Comparison of ENCODE assay signal across 8 cellular contexts in the genomic region with DNA sequence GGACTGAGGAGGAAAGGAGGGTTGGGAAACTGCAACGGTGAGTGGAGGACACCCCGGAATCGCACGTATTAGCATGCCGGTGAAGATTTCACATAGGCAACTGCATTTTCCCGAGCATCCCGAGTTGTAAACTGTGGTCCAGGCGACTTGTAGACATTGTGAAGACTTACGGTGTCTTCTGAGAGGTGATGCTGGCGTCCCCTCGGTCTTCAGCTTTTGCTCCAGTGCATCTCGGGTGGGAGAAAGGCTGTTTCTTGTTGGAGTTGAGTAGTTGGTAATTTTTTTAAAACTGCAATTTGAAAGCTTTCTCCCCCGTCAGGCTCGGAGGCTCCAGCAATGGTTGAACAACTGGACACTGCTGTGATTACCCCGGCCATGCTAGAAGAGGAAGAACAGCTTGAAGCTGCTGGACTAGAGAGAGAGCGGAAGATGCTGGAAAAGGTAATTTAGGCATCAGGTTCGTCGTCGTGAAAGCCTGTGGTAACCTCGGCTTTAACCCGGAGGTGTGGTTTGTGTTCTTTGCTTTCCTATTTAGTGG. TPM values are rescaled to one million over a fixed set of nuclear protein-coding genes. Genes with fewer than 3 reads are reported as not detected.
DNase-seq lines count a peak whose midpoint lies in the region; ATAC-seq and TF ChIP-seq lines count a peak whose summit lies in the region.

No MANE protein-coding gene starts in this region.

- H3K18ac ChIP-seq in H9 (ENCODE audit: insufficient read length, low read depth, low read length): peak overlapping the region; percentile 92

- H3K79me1 ChIP-seq in H9 (ENCODE audit: insufficient read depth, low read depth, low read length, poor library complexity, severe bottlenecking): peaks cover 5% of the 10 kb centered on the region

- H4K8ac ChIP-seq in H9 (replicated peaks; ENCODE audit: insufficient read length, low read depth, low read length): no peak overlapping the region

- H3K4me2 ChIP-seq in H9 (ENCODE audit: insufficient read depth, insufficient read length, low read length) (peak overlapping the region; percentile 89), hepatocyte (peak overlapping the region; percentile 89)

- H3K27ac ChIP-seq in H9 (ENCODE audit: insufficient read length, low read depth, low read length): no peak overlapping the region
- H3K27ac ChIP-seq in hepatocyte: peak overlapping the region; percentile 44

- peak overlapping the region; percentile 91 for H3K9ac ChIP-seq in H9 (ENCODE audit: extremely low read depth, insufficient read length, low read length)

- H2BK5ac ChIP-seq in H9 (ENCODE audit: insufficient read length, low read length): no peak overlapping the region

- H2BK20ac ChIP-seq in H9 (ENCODE audit: low read depth, low read length, poor library complexity, severe bottlenecking): no peak overlapping the region

- H3K36me3 ChIP-seq in hepatocyte (replicated peaks; ENCODE audit: insufficient read depth, low read depth): no peaks in the 10 kb centered on the region

- H3K4me3 Mint-ChIP-seq in H9: peak overlapping the region; percentile 100
- H3K4me3 Mint-ChIP-seq in activated naive CD8-positive, alpha-beta T cell treated with anti-CD3 and anti-CD28 coated beads, Interleukin-2, amount 10 ng/mL, durations not matched to agents 7 days and 5 days: peak overlapping the region; percentile 99

- no peaks in the 10 kb centered on the region for H4K20me1 ChIP-seq in H9 (ENCODE audit: control insufficient read depth, insufficient read depth, insufficient read length)
- H4K20me1 ChIP-seq in hepatocyte (ENCODE audit: insufficient read depth, poor library complexity, severe bottlenecking): no peaks in the 10 kb centered on the region

- H3K4me1 Mint-ChIP-seq in H9: peaks cover 25 to 28% of the 10 kb centered on the region in 2 experiments
- H3K4me1 Mint-ChIP-seq in activated naive CD8-positive, alpha-beta T cell treated with anti-CD3 and anti-CD28 coated beads, Interleukin-2, amount 10 ng/mL, durations not matched to agents 7 days and 5 days: peaks cover 28% of the 10 kb centered on the region

- H3K9me3 ChIP-seq in H9 (ENCODE audit: control insufficient read depth, low read depth, low read length) (no peaks in the 10 kb centered on the region), hepatocyte (ENCODE audit: low read depth) (no peaks in the 10 kb centered on the region)

- peak overlapping the region; percentile 1 for H4K5ac ChIP-seq in H9 (ENCODE audit: insufficient read length, low read depth, low read length)

- no peak overlapping the region; the same call in 1 of the 2 replicates for H3K4ac ChIP-seq in H9 (ENCODE audit: low read depth, low read length)

- H3K4me3 ChIP-seq in hepatocyte (peak overlapping the region; percentile 91), skeletal muscle cell (ENCODE audit: low read depth, low read length) (peak overlapping the region; percentile 91)

- peaks cover 11% of the 10 kb centered on the region for H3K23me2 ChIP-seq in H9 (ENCODE audit: insufficient read length, low read depth, low read length, poor library complexity, severe bottlenecking)

- no peak for ATAC-seq in activated naive CD8-positive, alpha-beta T cell treated with anti-CD3 and anti-CD28 coated beads, Interleukin-2, amount 10 ng/mL, durations not matched to agents 7 days and 5 days (ENCODE audit: low read depth)

- H3K9me2 ChIP-seq in hepatocyte (replicated peaks; ENCODE audit: insufficient read depth): no peaks in the 10 kb centered on the region

- no peak overlapping the region for H2BK15ac ChIP-seq in H9 (ENCODE audit: low read depth, low read length)

- no peaks in the 10 kb centered on the region for H3K27me3 Mint-ChIP-seq in H9 (ENCODE audit: low read depth)
- peaks cover 5% of the 10 kb centered on the region for H3K27me3 Mint-ChIP-seq in activated naive CD8-positive, alpha-beta T cell treated with anti-CD3 and anti-CD28 coated beads, Interleukin-2, amount 10 ng/mL, durations not matched to agents 7 days and 5 days

- H2AFZ ChIP-seq in H9 (ENCODE audit: low read length) (no peak overlapping the region), hepatocyte (peak overlapping the region; percentile 98)

- H3K9me3 Mint-ChIP-seq in H9: peaks cover 0 to 2% of the 10 kb centered on the region in 2 experiments; a peak in 1 of 5 replicates
- H3K9me3 Mint-ChIP-seq in activated naive CD8-positive, alpha-beta T cell treated with anti-CD3 and anti-CD28 coated beads, Interleukin-2, amount 10 ng/mL, durations not matched to agents 7 days and 5 days: no peaks in the 10 kb centered on the region

- no peak overlapping the region for H4K91ac ChIP-seq in H9 (ENCODE audit: insufficient read length, low read depth, low read length)

- peak overlapping the region; percentile 8 for H3K56ac ChIP-seq in H9 (ENCODE audit: insufficient read length, low read depth, low read length)

- H3K23ac ChIP-seq in H9 (ENCODE audit: insufficient read length, low read depth, low read length): no peak overlapping the region

- H3K27me3 ChIP-seq in H9 (ENCODE audit: insufficient read depth, low read length) (no peaks in the 10 kb centered on the region), hepatocyte (no peaks in the 10 kb centered on the region)

- peak overlapping the region; percentile 99 to 100 (median 100) for H3K27ac Mint-ChIP-seq in H9
- H3K27ac Mint-ChIP-seq in activated naive CD8-positive, alpha-beta T cell treated with anti-CD3 and anti-CD28 coated beads, Interleukin-2, amount 10 ng/mL, durations not matched to agents 7 days and 5 days: peak overlapping the region; percentile 94

- H2BK120ac ChIP-seq in H9 (ENCODE audit: low read depth, low read length, poor library complexity, severe bottlenecking): no peak overlapping the region

- no peak overlapping the region for H3T11ph ChIP-seq in H9 (ENCODE audit: low read length)

- no peak overlapping the region for H2BK12ac ChIP-seq in H9 (ENCODE audit: insufficient read length, low read depth, low read length)

- H3K79me2 ChIP-seq in H9 (ENCODE audit: insufficient read depth, low read length) (peaks cover 21% of the 10 kb centered on the region), hepatocyte (peaks cover 25% of the 10 kb centered on the region)

- peak; percentile 14 to 81 (median 72) for DNase-seq in NCI-H1417 (lab: John Stamatoyannopoulos, UW)
- DNase-seq in NCI-H1417 treated with DMSO at 0.1 percent for 48 hours (lab: John Stamatoyannopoulos, UW): no peak
- no peak for DNase-seq in H9
- peak; percentile 57 for DNase-seq in NCI-H1092 treated with DMSO at 0.1 percent for 48 hours (lab: John Stamatoyannopoulos, UW)
- no peak for DNase-seq in activated naive CD8-positive, alpha-beta T cell treated with anti-CD3 and anti-CD28 coated beads, Interleukin-2, amount 10 ng/mL, durations not matched to agents 7 days and 5 days
- no peak for DNase-seq in hepatocyte (ENCODE audit: low spot score)
- DNase-seq in skeletal muscle cell (ENCODE audit: low read depth): no peak
- no peak for DNase-seq in GM10266 (ENCODE audit: extremely low spot score)

- H3K36me3 Mint-ChIP-seq in H9 (ENCODE audit: insufficient read depth in 1 of 3, low read depth in 3 of 3): peaks cover 28 to 41% (median 36%) of the 10 kb centered on the region in 3 experiments; a peak in 6 of 7 replicates
- peaks cover 10% of the 10 kb centered on the region for H3K36me3 Mint-ChIP-seq in activated naive CD8-positive, alpha-beta T cell treated with anti-CD3 and anti-CD28 coated beads, Interleukin-2, amount 10 ng/mL, durations not matched to agents 7 days and 5 days

- no peak overlapping the region for H2AK5ac ChIP-seq in H9 (ENCODE audit: insufficient read length, low read length)

- no peak for TF ChIP-seq CTCF in H9 (conservative IDR thresholded peaks at IDR 0.05)
- no peak for TF ChIP-seq CTCF in hepatocyte (IDR thresholded peaks at IDR 0.05; ENCODE audit: poor library complexity)
- TF ChIP-seq CTCF in GM10266 (IDR thresholded peaks at IDR 0.05; ENCODE audit: control insufficient read depth, insufficient read depth, low read depth, missing control alignments): no peak

- peaks cover 2% of the 10 kb centered on the region; the same call in 1 of the 2 replicates for H3K4me1 ChIP-seq in H9 (ENCODE audit: insufficient read depth, low read length)
- H3K4me1 ChIP-seq in hepatocyte (ENCODE audit: insufficient read depth): peaks cover 4% of the 10 kb centered on the region

- WGBS in H9 (ENCODE audit: extremely low coverage, insufficient read length, low lambda C conversion rate): no CpG with 5 or more reads among the region's 21 CpGs
- under 1% methylated on average over 18 of the region's 21 CpGs for WGBS in hepatocyte (ENCODE audit: low lambda C conversion rate, missing lambda C conversion rate)

- POLR2A ChIA-PET in activated naive CD8-positive, alpha-beta T cell treated with anti-CD3 and anti-CD28 coated beads, Interleukin-2, amount 10 ng/mL, durations not matched to agents 7 days and 5 days (lab: Charles Lee): interaction anchor here (0.6 to 1.5 kb wide), 3 partner anchors 14 to 749 kb away, joined by 3 to 5 read pairs (median 3); no protein-coding TSS in a partner anchor

- H3K14ac ChIP-seq in H9 (ENCODE audit: insufficient read depth, low read length): peak overlapping the region; percentile 86

RNA-seq across cellular contexts. Expression of gene HELLS, which starts 0.5 kb away (rescaled TPM):
- 262 and 291 TPM in 2 replicates for total RNA-seq in H9 (2021)
- total RNA-seq in activated naive CD8-positive, alpha-beta T cell treated with anti-CD3 and anti-CD28 coated beads, Interleukin-2, amount 10 ng/mL, durations not matched to agents 7 days and 5 days: 100 to 1,000 TPM in 1 of 2 experiments, 10 to 100 TPM in 1; 98.1 to 114 TPM
- 27.0 and 39.4 TPM in 2 replicates for total RNA-seq in hepatocyte
- polyA plus RNA-seq in hepatocyte: 15.8 and 22.2 TPM in 2 replicates

Comparison
In these comparisons a context has a peak if more than half of its experiments do, and no peak if none do; other contexts are left out.
1. DNase-seq: peak in NCI-H1417 (3 of 3) and NCI-H1092 treated with DMSO at 0.1 percent for 48 hours (single experiment); none in NCI-H1417 treated with DMSO at 0.1 percent for 48 hours (single experiment), H9 (single experiment), activated naive CD8-positive, alpha-beta T cell treated with anti-CD3 and anti-CD28 coated beads, Interleukin-2, amount 10 ng/mL, durations not matched to agents 7 days and 5 days (single experiment), hepatocyte (single experiment), skeletal muscle cell (single experiment) and GM10266 (single experiment).